9 cellular contexts compared by ENCODE assay signal in genomic region chr1:150973258-150973825, GRCh38. TPM values are rescaled to one million over a fixed set of nuclear protein-coding genes. Genes with fewer than 3 reads are reported as not detected.
DNase-seq lines count a peak whose midpoint lies in the region; ATAC-seq and TF ChIP-seq lines count a peak whose summit lies in the region.
"Had no signal": no experiment of that assay in that cellular context is flagged by ENCODE, and none has a peak within 500 bp of the region (broad histone marks: within the 10 kb centered on the region; RNA-seq: fewer than 3 reads in every experiment).

No MANE protein-coding gene starts in this region.

- H3K27ac Mint-ChIP-seq in dendritic cell treated with granulocyte-macrophage colony-stimulating factor and Interleukin-4, amounts not matched to agents 40 ng/mL and 50 ng/mL, for 4 days: peak overlapping the region; percentile 82
- peak overlapping the region in 5 of 6 donors; percentile 63 to 91 (median 87) for H3K27ac Mint-ChIP-seq in naive B cell

- H3K27me3 Mint-ChIP-seq in dendritic cell treated with granulocyte-macrophage colony-stimulating factor and Interleukin-4, amounts not matched to agents 40 ng/mL and 50 ng/mL, for 4 days: no peaks in the 10 kb centered on the region
- no peaks in the 10 kb centered on the region for H3K27me3 Mint-ChIP-seq in naive B cell

- H3K9me3 ChIP-seq in ES-I3 (ENCODE audit: control insufficient read depth, insufficient read depth, low read length) (no peaks in the 10 kb centered on the region), Peyer's patch (no peaks in the 10 kb centered on the region)

- H3K9ac ChIP-seq in ES-I3 (ENCODE audit: low read depth, low read length): peak overlapping the region; percentile 78

- H3K4me3 ChIP-seq in Peyer's patch: peak overlapping the region; percentile 69 to 97 (median 78)

- peak overlapping the region; percentile 91 to 98 (median 94) for H3K27ac ChIP-seq in Peyer's patch

- intact Hi-C loops in dendritic cell treated with granulocyte-macrophage colony-stimulating factor and Interleukin-4, amounts not matched to agents 40 ng/mL and 50 ng/mL, for 4 days (cut with micrococcal nuclease): loop anchor here (10.0 kb wide), 2 partner anchors 209 to 609 kb away; partner anchors contain the start of genes CTSS and RPRD2

- H3K4me1 ChIP-seq in ES-I3 (ENCODE audit: insufficient read depth, low read length) (peaks cover 44% of the 10 kb centered on the region), Peyer's patch (peaks cover 5 to 59% (median 28%) of the 10 kb centered on the region in 4 donors)

- no peaks in the 10 kb centered on the region for H3K27me3 ChIP-seq in Peyer's patch

- peaks cover 76% of the 10 kb centered on the region for H3K4me1 Mint-ChIP-seq in dendritic cell treated with granulocyte-macrophage colony-stimulating factor and Interleukin-4, amounts not matched to agents 40 ng/mL and 50 ng/mL, for 4 days (ENCODE audit: low read depth)
- H3K4me1 Mint-ChIP-seq in naive B cell: peaks cover 46 to 64% (median 47%) of the 10 kb centered on the region in 3 donors

- peak in 2 of 3 donors; percentile 18 to 57 for DNase-seq in Peyer's patch
- DNase-seq in naive B cell: no peak
- no peak for DNase-seq in effector CD8-positive, alpha-beta T cell (lab: John Stamatoyannopoulos, UW)
- no peak for DNase-seq in HuH-7.5 (ENCODE audit: low spot score)
- no peak for DNase-seq in NCI-H146 (lab: John Stamatoyannopoulos, UW)

- no peaks in the 10 kb centered on the region for H3K9me3 Mint-ChIP-seq in dendritic cell treated with granulocyte-macrophage colony-stimulating factor and Interleukin-4, amounts not matched to agents 40 ng/mL and 50 ng/mL, for 4 days
- no peaks in the 10 kb centered on the region for H3K9me3 Mint-ChIP-seq in naive B cell

- H3K4me3 Mint-ChIP-seq in dendritic cell treated with granulocyte-macrophage colony-stimulating factor and Interleukin-4, amounts not matched to agents 40 ng/mL and 50 ng/mL, for 4 days: peak overlapping the region; percentile 85
- H3K4me3 Mint-ChIP-seq in naive B cell: peak overlapping the region; percentile 82 to 94 (median 86)

- ATAC-seq in naive B cell (ENCODE audit: low read depth in 2 of 2) (no peak), GM21526 (IDR thresholded peaks at IDR 0.05; ENCODE audit: low FRiP score, unreplicated experiment) (no peak)

- H3K36me3 Mint-ChIP-seq in dendritic cell treated with granulocyte-macrophage colony-stimulating factor and Interleukin-4, amounts not matched to agents 40 ng/mL and 50 ng/mL, for 4 days (ENCODE audit: low read depth): peaks cover 34% of the 10 kb centered on the region
- no peaks in the 10 kb centered on the region for H3K36me3 Mint-ChIP-seq in naive B cell

- TF ChIP-seq POLR2A in Peyer's patch (IDR thresholded peaks at IDR 0.05): no peak

- TF ChIP-seq CTCF in Peyer's patch (IDR thresholded peaks at IDR 0.05): no peak

- H3K36me3 ChIP-seq in ES-I3 (ENCODE audit: insufficient read depth, low read length): peaks cover 6% of the 10 kb centered on the region
- H3K36me3 ChIP-seq in Peyer's patch: peaks cover 0 to 8% (median under 1%) of the 10 kb centered on the region in 3 donors

RNA-seq across cellular contexts. Expression of gene CERS2, which starts 1.3 kb away (rescaled TPM):
- total RNA-seq in Peyer's patch: 100 to 1,000 TPM in 3 of 4 donors, 10 to 100 TPM in 1; 48.7 to 212 (median 156) TPM
- 100 to 1,000 TPM in 4 of 6 donors, 10 to 100 TPM in 2; 95.5 to 127 (median 115) TPM for polyA plus RNA-seq in naive B cell (ENCODE audit: low read depth in 6 of 6)

RNA-seq across cellular contexts. Expression of gene ANXA9, which starts 8.8 kb away (rescaled TPM):
- total RNA-seq in Peyer's patch: 1 to 10 TPM in 1 of 4 donors, under 1 TPM in 1, not detected in 2; 0.67 to 1.7 TPM
- polyA plus RNA-seq in naive B cell (ENCODE audit: low read depth in 6 of 6): under 1 TPM in 2 of 6 donors, not detected in 4; 0.13 to 0.42 TPM
- total RNA-seq: T-helper 1 cell treated with Interleukin-12 subunit alpha and Interleukin-12 subunit beta and Interleukin-4 antibody, amounts not matched to agents 30 ng/mL and 1 ng/mL, for 36 hours had no signal

RNA-seq across cellular contexts. Expression of gene MINDY1, which starts 33.4 kb away (rescaled TPM):
- total RNA-seq in Peyer's patch: 10 to 100 TPM; 37.1 to 76.4 (median 57.4) TPM
- 1 to 10 TPM; 2.4 to 8.8 (median 3.5) TPM for polyA plus RNA-seq in naive B cell (ENCODE audit: low read depth in 6 of 6)

RNA-seq across cellular contexts. Expression of gene PRUNE1, which starts 34.9 kb away (rescaled TPM):
- 10 to 100 TPM; 21.7 to 28.1 (median 25.1) TPM for total RNA-seq in Peyer's patch
- polyA plus RNA-seq in naive B cell (ENCODE audit: low read depth in 6 of 6): 10 to 100 TPM; 40.2 to 89.9 (median 48.7) TPM

RNA-seq across cellular contexts. Expression of gene SETDB1, which starts 47.2 kb away (rescaled TPM):
- total RNA-seq in Peyer's patch: 100 to 1,000 TPM in 1 of 4 donors, 10 to 100 TPM in 3; 28.2 to 106 (median 61.5) TPM
- 10 to 100 TPM; 16.5 to 30.5 (median 22.6) TPM for polyA plus RNA-seq in naive B cell (ENCODE audit: low read depth in 6 of 6)

Comparison
In these comparisons a context has a peak if more than half of its experiments do, and no peak if none do; other contexts are left out.
1. DNase-seq: peak in Peyer's patch (2 of 3); none in naive B cell (single experiment), effector CD8-positive, alpha-beta T cell (single experiment), HuH-7.5 (single experiment) and NCI-H146 (single experiment).